ENCODE assay signal across 9 cellular contexts in genomic region chrX:56764975-56765791, GRCh38. TPM values are rescaled to one million over a fixed set of nuclear protein-coding genes. Genes with fewer than 3 reads are reported as not detected.
DNase-seq lines count a peak whose midpoint lies in the region; ATAC-seq and TF ChIP-seq lines count a peak whose summit lies in the region.
"Had no signal": no experiment of that assay in that cellular context is flagged by ENCODE, and none has a peak within 500 bp of the region (broad histone marks: within the 10 kb centered on the region; RNA-seq: fewer than 3 reads in every experiment).

No MANE protein-coding gene starts in this region.

- H2AFZ ChIP-seq in neuronal stem cell (ENCODE audit: low read length) = no peak overlapping the region

- H3K27ac ChIP-seq in sigmoid colon (peak overlapping the region in 3 of 4 donors; percentile 34 to 86 (median 86)), RWPE1 (no peak overlapping the region), neuronal stem cell (replicated peaks; ENCODE audit: low read length) (no peak overlapping the region)

- intact Hi-C loops in sigmoid colon (cut with DNase I) = no loop called here

- H3K9me3 Mint-ChIP-seq in chondrocyte (ENCODE audit: low read depth) = peaks cover 5% of the 10 kb centered on the region

- peak overlapping the region; percentile 52 for H3K27ac Mint-ChIP-seq in chondrocyte (ENCODE audit: unreplicated experiment)

- no peak overlapping the region for H3K14ac ChIP-seq in neuronal stem cell (ENCODE audit: low read length)

- no peak overlapping the region for H4K91ac ChIP-seq in neuronal stem cell (ENCODE audit: low read depth, low read length, poor library complexity)

- POLR2A ChIA-PET in RWPE1 (lab: Yijun Ruan, JAX; ENCODE audit: low non-redundant PET) = no interaction called here

- no peak overlapping the region for H2BK120ac ChIP-seq in neuronal stem cell (ENCODE audit: low read depth, low read length)

- TF ChIP-seq CTCF in GM12865 (IDR thresholded peaks at IDR 0.05; ENCODE audit: insufficient read depth, low read depth, low read length, missing control alignments) (no peak), chondrocyte (IDR thresholded peaks at IDR 0.05) (no peak), sigmoid colon (IDR thresholded peaks at IDR 0.05) (no peak), RWPE1 (conservative IDR thresholded peaks at IDR 0.05; ENCODE audit: low read depth) (no peak)

- no peaks in the 10 kb centered on the region for H3K27me3 Mint-ChIP-seq in chondrocyte (ENCODE audit: low read depth)

- H3K27me3 ChIP-seq in sigmoid colon = no peaks in the 10 kb centered on the region
- no peaks in the 10 kb centered on the region for H3K27me3 ChIP-seq in neuronal stem cell (ENCODE audit: control insufficient read depth in 3 of 3, insufficient read depth in 3 of 3, low read depth in 1 of 3, low read length in 3 of 3)

- no peak overlapping the region for H3K9ac ChIP-seq in neuronal stem cell (ENCODE audit: low read depth, low read length, poor library complexity)

- no peak overlapping the region for H2BK5ac ChIP-seq in neuronal stem cell (ENCODE audit: low read length)

- no peaks in the 10 kb centered on the region for H3K79me1 ChIP-seq in neuronal stem cell (ENCODE audit: low read depth, low read length)

- TF ChIP-seq EP300 in sigmoid colon (IDR thresholded peaks at IDR 0.05) = no peak

- H3K36me3 Mint-ChIP-seq in chondrocyte (ENCODE audit: low read depth) = no peaks in the 10 kb centered on the region

- no peak overlapping the region for H3K4me2 ChIP-seq in neuronal stem cell (ENCODE audit: insufficient read depth, low read length, poor library complexity, severe bottlenecking)

- H3K18ac ChIP-seq in neuronal stem cell (ENCODE audit: low read length) = no peak overlapping the region

- H3K36me3 ChIP-seq in sigmoid colon (no peaks in the 10 kb centered on the region), neuronal stem cell (replicated peaks in 1 of 2; ENCODE audit: control insufficient read depth in 2 of 2, insufficient read depth in 2 of 2, low read length in 2 of 2) (peaks cover 0 to 18% of the 10 kb centered on the region in 2 donors)

- CTCF ChIA-PET in RWPE1 (lab: Yijun Ruan, JAX) = interaction anchor here (0.6 kb wide), 1 partner anchor 350 kb away, joined by 3 read pairs; no protein-coding TSS in a partner anchor

- no peak for TF ChIP-seq POLR2A in sigmoid colon (IDR thresholded peaks at IDR 0.05)

- no peaks in the 10 kb centered on the region for H3K9me3 ChIP-seq in sigmoid colon
- no peaks in the 10 kb centered on the region for H3K9me3 ChIP-seq in neuronal stem cell (replicated peaks in 1 of 2; ENCODE audit: control insufficient read depth in 2 of 2, insufficient read depth in 1 of 2, low read depth in 1 of 2, low read length in 2 of 2)

- peaks cover 0 to 32% (median 5%) of the 10 kb centered on the region in 4 donors for H3K4me1 ChIP-seq in sigmoid colon
- no peaks in the 10 kb centered on the region for H3K4me1 ChIP-seq in neuronal stem cell (ENCODE audit: control insufficient read depth in 2 of 2, insufficient read depth in 1 of 2, low read depth in 1 of 2, low read length in 2 of 2)

- peak; percentile 68 for DNase-seq in GM12865 (ENCODE audit: low read depth)
- peak; percentile 35 for DNase-seq in chondrocyte (ENCODE audit: low spot score)
- DNase-seq in sigmoid colon = peak; percentile 49
- DNase-seq in RWPE1 (ENCODE audit: low spot score) = no peak
- DNase-seq in neuronal stem cell (ENCODE audit: low spot score) = no peak
- DNase-seq in NCI-H1930 (lab: John Stamatoyannopoulos, UW) = no peak
- no peak for DNase-seq in cerebellar nuclear complex (lab: John Stamatoyannopoulos, UW)
- DNase-seq: NCI-H226 had no signal

- WGBS in sigmoid colon, 2 donors = 60 to 82% methylated on average over 15 of the region's 15 CpGs
- WGBS in neuronal stem cell (ENCODE audit: extremely low coverage in 2 of 2, insufficient read length in 2 of 2, insufficient replicate concordance in 1 of 2), 2 donors = no CpG with 5 or more reads among the region's 15 CpGs

- H3K23ac ChIP-seq in neuronal stem cell (ENCODE audit: low read depth, low read length, poor library complexity) = no peak overlapping the region

- H2AK5ac ChIP-seq in neuronal stem cell (ENCODE audit: low read depth, low read length) = no peak overlapping the region

- H4K8ac ChIP-seq in neuronal stem cell (ENCODE audit: low read depth, low read length) = no peak overlapping the region

- peak; percentile 33 for ATAC-seq in HG03432 (IDR thresholded peaks at IDR 0.05; ENCODE audit: unreplicated experiment)

- no peak overlapping the region for H3K4me3 Mint-ChIP-seq in chondrocyte (ENCODE audit: unreplicated experiment)

- no peak overlapping the region for H2BK12ac ChIP-seq in neuronal stem cell (ENCODE audit: low read length)

- peaks cover 14% of the 10 kb centered on the region for H3K4me1 Mint-ChIP-seq in chondrocyte (ENCODE audit: low read depth)

- H2BK15ac ChIP-seq in neuronal stem cell (ENCODE audit: low read length) = no peak overlapping the region

- H3K4me3 ChIP-seq in GM12865 (ENCODE audit: low read depth, low read length) (peak overlapping the region; percentile 42), sigmoid colon (no peak overlapping the region), neuronal stem cell (ENCODE audit: low read length in 2 of 2) (no peak overlapping the region)

- no peak overlapping the region for H3K4ac ChIP-seq in neuronal stem cell (ENCODE audit: low read length)

RNA-seq across cellular contexts. Expression of gene NBDY, which starts 36.1 kb away (rescaled TPM):
- total RNA-seq in chondrocyte (49.9 to 63.1 TPM (median 51.1 TPM) in 3 replicates), sigmoid colon (10 to 100 TPM in 2 of 4 donors, 1 to 10 TPM in 2; 7.2 to 16.5 (median 10.5) TPM)
- 10 to 100 TPM; 18.0 to 28.2 (median 23.6) TPM for polyA plus RNA-seq in sigmoid colon
- polyA plus RNA-seq in neuronal stem cell (2013, experiment 1 of 2) = 113 TPM
- polyA plus RNA-seq in neuronal stem cell (2013, experiment 2 of 2) = 111 TPM

Comparison
In these comparisons a context has a peak if more than half of its experiments do, and no peak if none do; other contexts are left out.
1. DNase-seq: peak in GM12865 (single experiment), chondrocyte (single experiment) and sigmoid colon (single experiment); none in RWPE1 (single experiment), neuronal stem cell (single experiment), NCI-H1930 (0 of 2) and cerebellar nuclear complex (0 of 2).
2. H3K27ac ChIP-seq: peak in sigmoid colon (3 of 4); none in RWPE1 (single experiment) and neuronal stem cell (single experiment).